Comparison of ENCODE assay signal across 1 cellular context in the genomic region with DNA sequence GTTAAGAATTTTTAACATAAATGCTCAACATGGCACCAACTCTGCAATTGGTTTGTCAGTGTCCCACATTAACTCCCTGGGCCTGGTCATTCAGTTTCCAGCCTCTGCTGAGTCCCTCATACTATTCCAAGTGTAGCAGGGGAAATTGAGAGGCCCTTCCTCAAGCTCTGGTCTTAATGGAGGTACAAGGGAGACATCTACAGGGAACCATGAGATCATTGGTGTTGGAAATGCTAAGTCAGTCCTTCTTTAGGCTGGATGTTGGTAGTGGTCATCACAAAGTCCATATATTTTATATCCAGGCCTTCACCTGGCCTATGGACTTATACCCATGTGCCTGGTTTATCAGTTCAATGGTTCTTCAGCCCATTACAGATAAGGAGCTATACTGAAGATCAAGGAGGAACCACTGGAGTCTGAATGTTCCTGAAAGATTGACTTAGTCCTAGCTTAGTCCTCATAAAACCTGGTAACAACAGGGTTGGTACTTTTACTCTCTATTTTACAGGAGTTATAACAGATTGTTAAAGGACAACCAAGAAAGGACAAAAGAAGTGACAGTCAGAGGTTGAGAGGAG.
TF ChIP-seq lines count a peak whose summit lies in the region.

No MANE protein-coding gene starts in this region.

TF ChIP-seq in IMR-90, 13 proteins besides CTCF, POLR2A, EP300 and RAD21:
- TF ChIP-seq CEBPB (IDR thresholded peaks at IDR 0.05; ENCODE audit: low read depth, low read length) (no peak), MAZ (IDR thresholded peaks at IDR 0.05; ENCODE audit: borderline replicate concordance, low read depth, low read length) (no peak), RFX5 (IDR thresholded peaks at IDR 0.05; ENCODE audit: low read depth, low read length) (no peak), FOS (IDR thresholded peaks at IDR 0.05; ENCODE audit: low read depth, low read length) (no peak), MAFK (IDR thresholded peaks at IDR 0.05; ENCODE audit: low read depth, low read length) (no peak), NFE2L2 (IDR thresholded peaks at IDR 0.05; ENCODE audit: low read depth, low read length) (no peak), RCOR1 (IDR thresholded peaks at IDR 0.05; ENCODE audit: insufficient replicate concordance, low read length) (no peak), SMC3 (IDR thresholded peaks at IDR 0.05; ENCODE audit: low read depth, low read length) (no peak), CHD1 (IDR thresholded peaks at IDR 0.05; ENCODE audit: low read depth, low read length) (no peak)
- TF ChIP-seq, protein P1, sequence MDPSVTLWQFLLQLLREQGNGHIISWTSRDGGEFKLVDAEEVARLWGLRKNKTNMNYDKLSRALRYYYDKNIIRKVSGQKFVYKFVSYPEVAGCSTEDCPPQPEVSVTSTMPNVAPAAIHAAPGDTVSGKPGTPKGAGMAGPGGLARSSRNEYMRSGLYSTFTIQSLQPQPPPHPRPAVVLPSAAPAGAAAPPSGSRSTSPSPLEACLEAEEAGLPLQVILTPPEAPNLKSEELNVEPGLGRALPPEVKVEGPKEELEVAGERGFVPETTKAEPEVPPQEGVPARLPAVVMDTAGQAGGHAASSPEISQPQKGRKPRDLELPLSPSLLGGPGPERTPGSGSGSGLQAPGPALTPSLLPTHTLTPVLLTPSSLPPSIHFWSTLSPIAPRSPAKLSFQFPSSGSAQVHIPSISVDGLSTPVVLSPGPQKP (IDR thresholded peaks at IDR 0.05; ENCODE audit: borderline replicate concordance, low read depth, low read length), result no peak
- TF ChIP-seq, protein P2, sequence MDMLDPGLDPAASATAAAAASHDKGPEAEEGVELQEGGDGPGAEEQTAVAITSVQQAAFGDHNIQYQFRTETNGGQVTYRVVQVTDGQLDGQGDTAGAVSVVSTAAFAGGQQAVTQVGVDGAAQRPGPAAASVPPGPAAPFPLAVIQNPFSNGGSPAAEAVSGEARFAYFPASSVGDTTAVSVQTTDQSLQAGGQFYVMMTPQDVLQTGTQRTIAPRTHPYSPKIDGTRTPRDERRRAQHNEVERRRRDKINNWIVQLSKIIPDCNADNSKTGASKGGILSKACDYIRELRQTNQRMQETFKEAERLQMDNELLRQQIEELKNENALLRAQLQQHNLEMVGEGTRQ (IDR thresholded peaks at IDR 0.05; ENCODE audit: low read depth, low read length), result no peak
